18 cellular contexts compared by ENCODE assay signal in genomic region chr10:79089579-79090110, GRCh38. TPM values are rescaled to one million over a fixed set of nuclear protein-coding genes. Genes with fewer than 3 reads are reported as not detected.
DNase-seq lines count a peak whose midpoint lies in the region; ATAC-seq and TF ChIP-seq lines count a peak whose summit lies in the region.
"Had no signal": no experiment of that assay in that cellular context is flagged by ENCODE, and none has a peak within 500 bp of the region (broad histone marks: within the 10 kb centered on the region; RNA-seq: fewer than 3 reads in every experiment).

No MANE protein-coding gene starts in this region.

- no peak for TF ChIP-seq CTCF in activated CD8-positive, alpha-beta T cell treated with anti-CD3 and anti-CD28 coated beads for 36 hours (IDR thresholded peaks at IDR 0.05)
- TF ChIP-seq CTCF in brain (conservative IDR thresholded peaks at IDR 0.05) (no peak), smooth muscle cell (IDR thresholded peaks at IDR 0.05; ENCODE audit: borderline replicate concordance, insufficient read depth, poor library complexity, severe bottlenecking) (no peak)

- H3K4me2 ChIP-seq in Karpas-422 (ENCODE audit: low read depth, low read length, poor library complexity, severe bottlenecking) (peak overlapping the region; percentile 73), smooth muscle cell (peak overlapping the region; percentile 24)
- H3K4me2 ChIP-seq: A549 had no signal

- ATAC-seq in activated CD8-positive, alpha-beta T cell treated with anti-CD3 and anti-CD28 coated beads, Interleukin-2, amount 10 ng/mL, durations not matched to agents 7 days and 5 days = no peak
- ATAC-seq in activated CD8-positive, alpha-beta T cell treated with anti-CD3 and anti-CD28 coated beads for 36 hours = no peak
- no peak for ATAC-seq in HG03045 (IDR thresholded peaks at IDR 0.05; ENCODE audit: unreplicated experiment)
- ATAC-seq: A549; activated CD4-positive, CD25-positive, alpha-beta regulatory T cell treated with anti-CD3 and anti-CD28 coated beads, Interleukin-2, amount 50 U/mL, for 24 hours had no signal

- H3K9me3 ChIP-seq in Karpas-422 (ENCODE audit: low read length) (no peaks in the 10 kb centered on the region), smooth muscle cell (replicated peaks; ENCODE audit: low read depth) (no peaks in the 10 kb centered on the region)
- H3K9me3 ChIP-seq: A549, transverse colon had no signal

- H3K4me1 ChIP-seq in Karpas-422 (ENCODE audit: low read length) = peaks cover 94% of the 10 kb centered on the region
- no peaks in the 10 kb centered on the region for H3K4me1 ChIP-seq in smooth muscle cell (ENCODE audit: low read depth)

- peak overlapping the region; percentile 54; the same call in 1 of the 2 replicates for H3K9ac ChIP-seq in Karpas-422 (ENCODE audit: low read length)
- no peak overlapping the region for H3K9ac ChIP-seq in smooth muscle cell (ENCODE audit: low read depth)

- H2AFZ ChIP-seq in Karpas-422 (ENCODE audit: low read length) (no peak overlapping the region), smooth muscle cell (ENCODE audit: low read depth) (no peak overlapping the region)

- H3K36me3 ChIP-seq in Karpas-422 (ENCODE audit: insufficient read depth, low read length) = no peaks in the 10 kb centered on the region
- H3K36me3 ChIP-seq in smooth muscle cell (ENCODE audit: low read depth) = no peaks in the 10 kb centered on the region
- H3K36me3 ChIP-seq: transverse colon had no signal

- peak overlapping the region; percentile 24 for H3K27ac Mint-ChIP-seq in activated CD8-positive, alpha-beta T cell treated with anti-CD3 and anti-CD28 coated beads, Interleukin-2, amount 10 ng/mL, durations not matched to agents 7 days and 5 days
- no peak overlapping the region for H3K27ac Mint-ChIP-seq in activated CD8-positive, alpha-beta T cell treated with anti-CD3 and anti-CD28 coated beads for 36 hours
- peak overlapping the region; percentile 41 to 87 (median 75) for H3K27ac Mint-ChIP-seq in brain
- H3K27ac Mint-ChIP-seq: CD4-positive, alpha-beta T cell had no signal

- peaks cover 16% of the 10 kb centered on the region for H3K4me1 Mint-ChIP-seq in activated CD8-positive, alpha-beta T cell treated with anti-CD3 and anti-CD28 coated beads, Interleukin-2, amount 10 ng/mL, durations not matched to agents 7 days and 5 days (ENCODE audit: low read depth)
- peaks cover 16% of the 10 kb centered on the region for H3K4me1 Mint-ChIP-seq in activated CD8-positive, alpha-beta T cell treated with anti-CD3 and anti-CD28 coated beads for 36 hours (ENCODE audit: low read depth)
- peaks cover 90% of the 10 kb centered on the region for H3K4me1 Mint-ChIP-seq in brain

- no peaks in the 10 kb centered on the region for H3K36me3 Mint-ChIP-seq in activated CD8-positive, alpha-beta T cell treated with anti-CD3 and anti-CD28 coated beads, Interleukin-2, amount 10 ng/mL, durations not matched to agents 7 days and 5 days (ENCODE audit: low read depth)
- no peaks in the 10 kb centered on the region for H3K36me3 Mint-ChIP-seq in activated CD8-positive, alpha-beta T cell treated with anti-CD3 and anti-CD28 coated beads for 36 hours (ENCODE audit: low read depth)
- H3K36me3 Mint-ChIP-seq in brain = peaks cover 10% of the 10 kb centered on the region

- 85% methylated on average over 8 of the region's 8 CpGs for WGBS in smooth muscle cell (ENCODE audit: low lambda C conversion rate)

- H3K79me2 ChIP-seq in Karpas-422 (ENCODE audit: low read length) (no peaks in the 10 kb centered on the region), smooth muscle cell (ENCODE audit: low read depth) (peaks cover 100% of the 10 kb centered on the region)

- CTCF ChIA-PET in activated CD8-positive, alpha-beta T cell treated with anti-CD3 and anti-CD28 coated beads, Interleukin-2, amount 10 ng/mL, durations not matched to agents 7 days and 5 days (lab: Charles Lee) = no interaction called here
- CTCF ChIA-PET in activated CD8-positive, alpha-beta T cell treated with anti-CD3 and anti-CD28 coated beads for 36 hours (lab: Charles Lee) = no interaction called here

- peaks cover 26% of the 10 kb centered on the region for H4K20me1 ChIP-seq in Karpas-422 (ENCODE audit: insufficient read depth, low read depth, low read length)
- peaks cover 100% of the 10 kb centered on the region for H4K20me1 ChIP-seq in smooth muscle cell (ENCODE audit: low read depth)

- no peaks in the 10 kb centered on the region for H3K27me3 Mint-ChIP-seq in activated CD8-positive, alpha-beta T cell treated with anti-CD3 and anti-CD28 coated beads, Interleukin-2, amount 10 ng/mL, durations not matched to agents 7 days and 5 days (ENCODE audit: low read depth)
- H3K27me3 Mint-ChIP-seq in activated CD8-positive, alpha-beta T cell treated with anti-CD3 and anti-CD28 coated beads for 36 hours = no peaks in the 10 kb centered on the region
- H3K27me3 Mint-ChIP-seq in brain = no peaks in the 10 kb centered on the region
- H3K27me3 Mint-ChIP-seq: CD4-positive, alpha-beta T cell had no signal

- intact Hi-C loops in activated CD8-positive, alpha-beta T cell treated with anti-CD3 and anti-CD28 coated beads for 36 hours (cut with micrococcal nuclease) = no loop called here

- H3K4me3 ChIP-seq in Karpas-422 (ENCODE audit: low read length) (peak overlapping the region; percentile 57; the same call in 1 of the 2 replicates), smooth muscle cell (no peak overlapping the region)
- H3K4me3 ChIP-seq: A549, transverse colon had no signal

- H3K27ac ChIP-seq in Karpas-422 (ENCODE audit: low read length) (peak overlapping the region; percentile 78), smooth muscle cell (ENCODE audit: low read depth) (peak overlapping the region; percentile 22)

- H3K4me3 Mint-ChIP-seq in activated CD8-positive, alpha-beta T cell treated with anti-CD3 and anti-CD28 coated beads, Interleukin-2, amount 10 ng/mL, durations not matched to agents 7 days and 5 days = no peak overlapping the region
- H3K4me3 Mint-ChIP-seq in activated CD8-positive, alpha-beta T cell treated with anti-CD3 and anti-CD28 coated beads for 36 hours = no peak overlapping the region
- peak overlapping the region in 3 of 5 experiments; percentile 30 to 40 (median 36) for H3K4me3 Mint-ChIP-seq in brain
- H3K4me3 Mint-ChIP-seq: CD4-positive, alpha-beta T cell; neural crest cell; T-helper 2 cell treated with Interferon-gamma antibody and Interleukin-4, amounts not matched to agents 5 μg/mL and 100 μg/mL, for 36 hours had no signal

- DNase-seq in activated CD8-positive, alpha-beta T cell treated with anti-CD3 and anti-CD28 coated beads, Interleukin-2, amount 10 ng/mL, durations not matched to agents 7 days and 5 days = no peak
- DNase-seq in activated CD8-positive, alpha-beta T cell treated with anti-CD3 and anti-CD28 coated beads for 36 hours = no peak
- DNase-seq in Karpas-422 (no peak), smooth muscle cell (lab: John Stamatoyannopoulos, UW; ENCODE audit: unreplicated experiment) (no peak), DMS153 treated with DMSO at 0.1 percent for 48 hours (lab: John Stamatoyannopoulos, UW; ENCODE audit: unreplicated experiment) (no peak), RPMI8226 (no peak)
- DNase-seq: activated effector memory CD4-positive, alpha-beta T cell treated with Interleukin-2 at 50 U/mL for 16 hours; CD4-positive, alpha-beta T cell; hippocampal formation; NCI-H2029; stimulated activated CD4-positive, alpha-beta T cell treated with anti-CD3 and anti-CD28 coated beads, Interleukin-12 subunit alpha, Interleukin-12 subunit beta, amount 100 ng/mL, for 4 hours; transverse colon had no signal

- no peaks in the 10 kb centered on the region for H3F3A ChIP-seq in smooth muscle cell (ENCODE audit: low read depth)

- H3K9me3 Mint-ChIP-seq in activated CD8-positive, alpha-beta T cell treated with anti-CD3 and anti-CD28 coated beads, Interleukin-2, amount 10 ng/mL, durations not matched to agents 7 days and 5 days (ENCODE audit: insufficient read depth) = no peaks in the 10 kb centered on the region
- H3K9me3 Mint-ChIP-seq in activated CD8-positive, alpha-beta T cell treated with anti-CD3 and anti-CD28 coated beads for 36 hours = no peaks in the 10 kb centered on the region
- H3K9me3 Mint-ChIP-seq in brain = no peaks in the 10 kb centered on the region
- H3K9me3 Mint-ChIP-seq: CD4-positive, alpha-beta T cell; neural crest cell; T-helper 2 cell treated with Interferon-gamma antibody and Interleukin-4, amounts not matched to agents 5 μg/mL and 100 μg/mL, for 36 hours had no signal

- H3K9me2 ChIP-seq in Karpas-422 (replicated peaks; ENCODE audit: insufficient read depth, low read length) = no peaks in the 10 kb centered on the region

- POLR2A ChIA-PET in activated CD8-positive, alpha-beta T cell treated with anti-CD3 and anti-CD28 coated beads, Interleukin-2, amount 10 ng/mL, durations not matched to agents 7 days and 5 days (lab: Charles Lee) = no interaction called here
- POLR2A ChIA-PET in activated CD8-positive, alpha-beta T cell treated with anti-CD3 and anti-CD28 coated beads for 36 hours (lab: Charles Lee) = interaction anchor here (1.0 kb wide), 1 partner anchor 23 kb away, joined by 3 read pairs; no protein-coding TSS in a partner anchor

- H3K27me3 ChIP-seq in Karpas-422 (ENCODE audit: low read length) (no peaks in the 10 kb centered on the region), smooth muscle cell (ENCODE audit: low read depth) (no peaks in the 10 kb centered on the region)
- H3K27me3 ChIP-seq: transverse colon had no signal

RNA-seq across cellular contexts. Expression of gene ZMIZ1, which starts 20.9 kb away (rescaled TPM):
- total RNA-seq in activated CD8-positive, alpha-beta T cell treated with anti-CD3 and anti-CD28 coated beads, Interleukin-2, amount 10 ng/mL, durations not matched to agents 7 days and 5 days = 10 to 100 TPM; 39.9 to 40.6 TPM
- total RNA-seq in activated CD8-positive, alpha-beta T cell treated with anti-CD3 and anti-CD28 coated beads for 36 hours = 10 to 100 TPM; 46.5 to 52.2 TPM
- total RNA-seq in Karpas-422 (2014; rRNA removed; shearing (Covaris generic); ENCODE audit: low replicate concordance) = 63.0 and 73.1 TPM in 2 replicates
- 90.5 TPM for polyA plus RNA-seq in brain (ENCODE audit: insufficient read depth, low read depth, low replicate concordance)
- 12.0 and 31.3 TPM in 2 replicates for total RNA-seq in smooth muscle cell
- 24.2 and 28.9 TPM in 2 replicates for polyA plus RNA-seq in smooth muscle cell

Comparison
In these comparisons a context has a peak if more than half of its experiments do, and no peak if none do; other contexts are left out.
1. H3K4me3 Mint-ChIP-seq: peak in brain (3 of 5); none in activated CD8-positive, alpha-beta T cell treated with anti-CD3 and anti-CD28 coated beads, Interleukin-2, amount 10 ng/mL, durations not matched to agents 7 days and 5 days (single experiment) and activated CD8-positive, alpha-beta T cell treated with anti-CD3 and anti-CD28 coated beads for 36 hours (single experiment).